In the genomic region with DNA sequence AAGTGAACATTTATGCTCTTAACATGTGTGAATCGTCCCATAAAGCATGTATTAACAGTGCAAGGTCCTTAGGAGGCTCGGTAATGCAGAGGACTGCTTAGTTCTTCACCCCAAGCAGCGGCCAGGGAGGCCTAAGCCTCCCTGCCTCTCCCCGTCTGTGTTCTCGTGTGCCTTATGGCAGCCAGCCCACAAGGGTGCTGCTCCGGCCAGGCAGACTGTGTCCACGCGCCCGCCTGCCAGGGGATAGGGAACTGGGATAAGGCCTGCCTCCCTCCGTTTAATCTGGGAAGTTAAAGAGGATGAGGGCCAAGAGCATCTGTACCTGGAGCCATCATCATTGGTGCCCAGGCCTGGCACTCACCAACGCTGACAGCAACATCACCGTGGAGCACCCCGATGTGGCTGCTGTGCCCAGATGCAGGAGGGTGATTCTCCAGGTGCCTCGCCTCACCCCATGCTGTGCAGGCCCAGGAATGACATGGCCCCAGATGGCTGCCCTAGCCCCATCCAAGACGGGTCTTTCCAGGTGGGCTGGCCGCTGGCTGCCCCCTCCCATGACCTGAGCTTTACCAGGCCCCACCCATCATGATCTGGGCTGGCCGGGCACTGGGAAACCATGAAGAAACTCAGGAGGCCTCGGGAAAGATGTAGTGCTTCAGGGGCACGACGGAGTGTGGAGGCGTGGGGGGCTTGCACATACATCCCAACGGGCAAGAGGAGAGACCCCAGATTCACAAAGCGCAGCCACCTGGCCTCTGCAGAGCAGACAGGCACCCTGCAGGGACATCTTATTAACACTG, we compare ENCODE assay signal across 28 cellular contexts. TPM values are rescaled to one million over a fixed set of nuclear protein-coding genes. Genes with fewer than 3 reads are reported as not detected.
A peak's percentile ranks its signal among the peaks of the same experiment; 100 is the strongest.
DNase-seq lines count a peak whose midpoint lies in the region; ATAC-seq lines count a peak whose summit lies in the region.
"Had no signal": no experiment of that assay in that cellular context is flagged by ENCODE, and none has a peak within 500 bp of the region (broad histone marks: within the 10 kb centered on the region; RNA-seq: fewer than 3 reads in every experiment).

No MANE protein-coding gene starts in this region.

- H3K36me3 Mint-ChIP-seq in T-helper 1 cell treated with Interleukin-12 subunit alpha and Interleukin-12 subunit beta and Interleukin-4 antibody, amounts not matched to agents 30 μg/mL and 1 μg/mL, for 36 hours (ENCODE audit: low read depth) = peaks cover 47% of the 10 kb centered on the region
- H3K36me3 Mint-ChIP-seq in stimulated activated naive CD8-positive, alpha-beta T cell treated with anti-CD3 and anti-CD28 coated beads, Interleukin-15, Interleukin-2, amounts not matched to agents 100 ng/mL and 50 ng/mL, for 24 hours (ENCODE audit: low read depth) = peaks cover 33% of the 10 kb centered on the region
- peaks cover 3 to 31% (median 14%) of the 10 kb centered on the region in 3 donors for H3K36me3 Mint-ChIP-seq in immature natural killer cell

- ATAC-seq in stimulated activated naive CD8-positive, alpha-beta T cell treated with anti-CD3 and anti-CD28 coated beads, Interleukin-15, Interleukin-2, amounts not matched to agents 100 U/mL and 50 U/mL, for 24 hours = no peak
- ATAC-seq in HG03196 (IDR thresholded peaks at IDR 0.05; ENCODE audit: unreplicated experiment) = no peak
- ATAC-seq in HG02763 (IDR thresholded peaks at IDR 0.05; ENCODE audit: unreplicated experiment) = no peak
- ATAC-seq: activated CD8-positive, alpha-beta memory T cell treated with anti-CD3 and anti-CD28 coated beads, Interleukin-2, amount 10 ng/mL, durations not matched to agents 7 days and 5 days; esophagus mucosa; foreskin keratinocyte; K562; left lung had no signal

- peak overlapping the region; percentile 73 for H3K27ac Mint-ChIP-seq in T-helper 1 cell treated with Interleukin-12 subunit alpha and Interleukin-12 subunit beta and Interleukin-4 antibody, amounts not matched to agents 30 μg/mL and 1 μg/mL, for 36 hours
- peak overlapping the region; percentile 36 for H3K27ac Mint-ChIP-seq in stimulated activated naive CD8-positive, alpha-beta T cell treated with anti-CD3 and anti-CD28 coated beads, Interleukin-15, Interleukin-2, amounts not matched to agents 100 ng/mL and 50 ng/mL, for 24 hours
- H3K27ac Mint-ChIP-seq in immature natural killer cell = peak overlapping the region in 4 of 6 donors; percentile 45 to 71 (median 64)
- H3K27ac Mint-ChIP-seq: activated T-helper 2 cell treated with anti-CD3 and anti-CD28 coated beads, Interferon-gamma antibody, Interleukin-2, Interleukin-4, amounts not matched to agents 10 μg/mL and 5 μg/mL and 100 μg/mL, durations not matched to agents 14 hours and 24 hours and 36 hours had no signal

- H3K27me3 Mint-ChIP-seq in T-helper 1 cell treated with Interleukin-12 subunit alpha and Interleukin-12 subunit beta and Interleukin-4 antibody, amounts not matched to agents 30 μg/mL and 1 μg/mL, for 36 hours (ENCODE audit: low read depth) = no peaks in the 10 kb centered on the region
- no peaks in the 10 kb centered on the region for H3K27me3 Mint-ChIP-seq in stimulated activated naive CD8-positive, alpha-beta T cell treated with anti-CD3 and anti-CD28 coated beads, Interleukin-15, Interleukin-2, amounts not matched to agents 100 ng/mL and 50 ng/mL, for 24 hours
- peaks cover 0 to 12% (median 1%) of the 10 kb centered on the region in 3 donors for H3K27me3 Mint-ChIP-seq in immature natural killer cell (ENCODE audit: low read depth in 3 of 3)
- H3K27me3 Mint-ChIP-seq: activated CD8-positive, alpha-beta memory T cell treated with anti-CD3 and anti-CD28 coated beads, Interleukin-2, amount 10 ng/mL, durations not matched to agents 7 days and 5 days; naive B cell had no signal

- H3K4me3 Mint-ChIP-seq in T-helper 1 cell treated with Interleukin-12 subunit alpha and Interleukin-12 subunit beta and Interleukin-4 antibody, amounts not matched to agents 30 μg/mL and 1 μg/mL, for 36 hours = no peak overlapping the region
- H3K4me3 Mint-ChIP-seq in stimulated activated naive CD8-positive, alpha-beta T cell treated with anti-CD3 and anti-CD28 coated beads, Interleukin-15, Interleukin-2, amounts not matched to agents 100 ng/mL and 50 ng/mL, for 24 hours = no peak overlapping the region
- no peak overlapping the region for H3K4me3 Mint-ChIP-seq in immature natural killer cell
- H3K4me3 Mint-ChIP-seq: activated CD8-positive, alpha-beta memory T cell treated with anti-CD3 and anti-CD28 coated beads, Interleukin-2, amount 10 ng/mL, durations not matched to agents 7 days and 5 days had no signal

- DNase-seq in T-helper 1 cell (no peak), immature natural killer cell (no peak), NCI-H748 (lab: John Stamatoyannopoulos, UW; ENCODE audit: unreplicated experiment) (no peak)
- no peak for DNase-seq in stimulated activated naive CD8-positive, alpha-beta T cell treated with anti-CD3 and anti-CD28 coated beads, Interleukin-15, Interleukin-2, amounts not matched to agents 100 U/mL and 50 U/mL, for 24 hours
- DNase-seq: activated CD8-positive, alpha-beta memory T cell treated with anti-CD3 and anti-CD28 coated beads, Interleukin-2, amount 10 ng/mL, durations not matched to agents 7 days and 5 days; amygdala; Caco-2; colonic mucosa; DND-41; foreskin keratinocyte; GOT3; left lung; MG63; naive B cell; NCI-H2029 treated with DMSO at 0.1 percent for 48 hours; NCI-H82; right lobe of liver; SK-N-SH; stimulated activated CD4-positive, alpha-beta T cell treated with anti-CD3 and anti-CD28 coated beads, Interleukin-4, amount 100 ng/mL, for 4 hours; T1000; trophoblast cell had no signal

- H3K4me1 Mint-ChIP-seq in T-helper 1 cell treated with Interleukin-12 subunit alpha and Interleukin-12 subunit beta and Interleukin-4 antibody, amounts not matched to agents 30 μg/mL and 1 μg/mL, for 36 hours (ENCODE audit: low read depth) = peaks cover 40% of the 10 kb centered on the region
- H3K4me1 Mint-ChIP-seq in stimulated activated naive CD8-positive, alpha-beta T cell treated with anti-CD3 and anti-CD28 coated beads, Interleukin-15, Interleukin-2, amounts not matched to agents 100 ng/mL and 50 ng/mL, for 24 hours (ENCODE audit: low read depth) = peaks cover 52% of the 10 kb centered on the region
- peaks cover 41 to 45% of the 10 kb centered on the region in 2 donors for H3K4me1 Mint-ChIP-seq in immature natural killer cell

- no peaks in the 10 kb centered on the region for H3K9me3 Mint-ChIP-seq in T-helper 1 cell treated with Interleukin-12 subunit alpha and Interleukin-12 subunit beta and Interleukin-4 antibody, amounts not matched to agents 30 μg/mL and 1 μg/mL, for 36 hours
- no peaks in the 10 kb centered on the region for H3K9me3 Mint-ChIP-seq in stimulated activated naive CD8-positive, alpha-beta T cell treated with anti-CD3 and anti-CD28 coated beads, Interleukin-15, Interleukin-2, amounts not matched to agents 100 ng/mL and 50 ng/mL, for 24 hours
- no peaks in the 10 kb centered on the region for H3K9me3 Mint-ChIP-seq in immature natural killer cell
- H3K9me3 Mint-ChIP-seq: activated T-helper 2 cell treated with anti-CD3 and anti-CD28 coated beads, Interferon-gamma antibody, Interleukin-2, Interleukin-4, amounts not matched to agents 10 μg/mL and 5 μg/mL and 100 μg/mL, durations not matched to agents 14 hours and 24 hours and 36 hours; naive B cell had no signal

RNA-seq across cellular contexts. Expression of a gene that starts 35.6 kb away (rescaled TPM):
- polyA plus RNA-seq in immature natural killer cell = 1 to 10 TPM in 2 of 3 donors, not detected in 1; 3.5 to 5.2 TPM
